ENCODE assay signal across 22 cellular contexts in the genomic region with DNA sequence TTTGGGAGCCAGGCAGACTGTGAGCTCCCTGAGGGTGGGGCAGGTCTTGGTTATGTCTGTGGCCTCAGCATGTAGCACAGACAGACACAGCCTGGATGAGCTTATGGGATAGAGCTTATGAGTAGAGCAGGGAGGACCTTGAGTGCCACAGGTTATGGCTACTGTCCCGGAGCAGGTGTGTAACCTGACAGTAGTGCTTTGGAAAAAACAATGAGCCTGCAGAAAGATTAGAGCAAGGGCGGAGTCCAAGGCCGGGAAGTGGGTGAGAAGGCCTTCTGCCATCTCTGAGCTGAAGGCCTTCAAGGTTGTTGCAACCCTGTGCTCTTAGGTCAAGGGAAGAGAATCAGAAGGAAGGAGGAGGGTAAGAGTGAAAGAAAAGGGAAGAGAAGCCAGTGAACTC. TPM values are rescaled to one million over a fixed set of nuclear protein-coding genes. Genes with fewer than 3 reads are reported as not detected.
DNase-seq lines count a peak whose midpoint lies in the region; ATAC-seq, FAIRE-seq and TF ChIP-seq lines count a peak whose summit lies in the region.
"Had no signal": no experiment of that assay in that cellular context is flagged by ENCODE, and none has a peak within 500 bp of the region (broad histone marks: within the 10 kb centered on the region; RNA-seq: fewer than 3 reads in every experiment).

No MANE protein-coding gene starts in this region.

- ATAC-seq in natural killer cell (no peak), naive B cell (ENCODE audit: low read depth in 2 of 2) (no peak)
- ATAC-seq in natural killer cell treated with Interleukin-12 subunit alpha and Interleukin-12 subunit beta and Interleukin-15 and Interleukin-18, amount 100 ng/mL, for 72 hours = no peak
- ATAC-seq: right lobe of liver; SK-N-SH treated with all-trans-retinoic acid at 6 μM for 48 hours; stimulated activated naive CD8-positive, alpha-beta T cell treated with anti-CD3 and anti-CD28 coated beads, Interleukin-15, amount 100 ng/mL, for 72 hours had no signal

- peaks cover 15% of the 10 kb centered on the region for H3K4me1 ChIP-seq in astrocyte (ENCODE audit: insufficient read depth, low read length)
- peaks cover 18% of the 10 kb centered on the region for H3K4me1 ChIP-seq in suprapubic skin
- H3K4me1 ChIP-seq: HAP-1, right lobe of liver had no signal

- H3K27ac Mint-ChIP-seq in natural killer cell (peak overlapping the region; percentile 40 to 59), astrocyte (ENCODE audit: unreplicated experiment) (peak overlapping the region; percentile 48), naive B cell (peak overlapping the region in 5 of 6 donors; percentile 51 to 91 (median 89))
- no peak overlapping the region for H3K27ac Mint-ChIP-seq in natural killer cell treated with Interleukin-12 subunit alpha and Interleukin-12 subunit beta and Interleukin-15 and Interleukin-18, amount 100 ng/mL, for 72 hours

- H3K4me1 Mint-ChIP-seq in natural killer cell = peaks cover 0 to 10% of the 10 kb centered on the region in 2 donors
- H3K4me1 Mint-ChIP-seq in natural killer cell treated with Interleukin-12 subunit alpha and Interleukin-12 subunit beta and Interleukin-15 and Interleukin-18, amount 100 ng/mL, for 72 hours (ENCODE audit: low read depth in 2 of 2) = peaks cover 0 to 4% of the 10 kb centered on the region in 2 donors
- peaks cover 20% of the 10 kb centered on the region for H3K4me1 Mint-ChIP-seq in astrocyte (ENCODE audit: low read depth, unreplicated experiment)
- peaks cover 26 to 53% (median 48%) of the 10 kb centered on the region in 3 donors for H3K4me1 Mint-ChIP-seq in naive B cell

- TF ChIP-seq EP300 in suprapubic skin (IDR thresholded peaks at IDR 0.05) = no peak

- FAIRE-seq in astrocyte (lab: Jason Lieb, UNC) = no peak
- FAIRE-seq: urothelium cell line had no signal

- H3K27me3 Mint-ChIP-seq in natural killer cell (ENCODE audit: low read depth in 2 of 2) = no peaks in the 10 kb centered on the region
- H3K27me3 Mint-ChIP-seq in natural killer cell treated with Interleukin-12 subunit alpha and Interleukin-12 subunit beta and Interleukin-15 and Interleukin-18, amount 100 ng/mL, for 72 hours = no peaks in the 10 kb centered on the region
- no peaks in the 10 kb centered on the region for H3K27me3 Mint-ChIP-seq in astrocyte (ENCODE audit: low read depth, unreplicated experiment)
- no peaks in the 10 kb centered on the region for H3K27me3 Mint-ChIP-seq in naive B cell
- H3K27me3 Mint-ChIP-seq: stimulated activated naive CD8-positive, alpha-beta T cell treated with anti-CD3 and anti-CD28 coated beads, Interleukin-15, amount 100 ng/mL, for 72 hours had no signal

- TF ChIP-seq CTCF in natural killer cell (IDR thresholded peaks at IDR 0.05) (no peak), astrocyte (IDR thresholded peaks at IDR 0.05; ENCODE audit: insufficient read depth, low read depth, low read length) (no peak), suprapubic skin (IDR thresholded peaks at IDR 0.05) (no peak)

- H3K79me2 ChIP-seq in astrocyte (ENCODE audit: insufficient read depth, low read length) = peaks cover 27% of the 10 kb centered on the region

- H3K9ac ChIP-seq in astrocyte (ENCODE audit: low read length) = no peak overlapping the region

- peaks cover 9% of the 10 kb centered on the region for H4K20me1 ChIP-seq in astrocyte (ENCODE audit: insufficient read depth, low read length)

- H3K9me3 Mint-ChIP-seq in natural killer cell = no peaks in the 10 kb centered on the region
- no peaks in the 10 kb centered on the region for H3K9me3 Mint-ChIP-seq in natural killer cell treated with Interleukin-12 subunit alpha and Interleukin-12 subunit beta and Interleukin-15 and Interleukin-18, amount 100 ng/mL, for 72 hours
- no peaks in the 10 kb centered on the region for H3K9me3 Mint-ChIP-seq in astrocyte (ENCODE audit: unreplicated experiment)
- H3K9me3 Mint-ChIP-seq in naive B cell = no peaks in the 10 kb centered on the region
- H3K9me3 Mint-ChIP-seq: stimulated activated naive CD8-positive, alpha-beta T cell treated with anti-CD3 and anti-CD28 coated beads, Interleukin-15, amount 100 ng/mL, for 72 hours had no signal

- no peaks in the 10 kb centered on the region for H3K36me3 Mint-ChIP-seq in natural killer cell
- H3K36me3 Mint-ChIP-seq in natural killer cell treated with Interleukin-12 subunit alpha and Interleukin-12 subunit beta and Interleukin-15 and Interleukin-18, amount 100 ng/mL, for 72 hours = no peaks in the 10 kb centered on the region
- peaks cover 36% of the 10 kb centered on the region for H3K36me3 Mint-ChIP-seq in astrocyte (ENCODE audit: low read depth, unreplicated experiment)
- H3K36me3 Mint-ChIP-seq in naive B cell = peaks cover 9 to 16% of the 10 kb centered on the region in 2 donors

- DNase-seq in natural killer cell (no peak), astrocyte (ENCODE audit: low read depth) (no peak), naive B cell (no peak), suprapubic skin (ENCODE audit: low spot score in 2 of 2) (no peak), NCI-H2081 (lab: John Stamatoyannopoulos, UW) (no peak), NCI-H2081 treated with DMSO at 0.1 percent for 48 hours (lab: John Stamatoyannopoulos, UW) (no peak)
- DNase-seq in natural killer cell treated with Interleukin-12 subunit alpha and Interleukin-12 subunit beta and Interleukin-15 and Interleukin-18, amount 100 ng/mL, for 72 hours (ENCODE audit: low spot score) = no peak
- DNase-seq: activated gamma-delta T cell; Calu3; hypothalamus; IMR-90; midbrain; MM.1S; NCI-H187; NK-92 treated with Interleukin-12 subunit alpha and Interleukin-12 subunit beta, amount 100 ng/mL, for 24 hours; occipital lobe; stimulated activated naive CD8-positive, alpha-beta T cell treated with anti-CD3 and anti-CD28 coated beads, Interleukin-15, amount 100 ng/mL, for 72 hours had no signal

- H3K4me3 ChIP-seq in astrocyte (ENCODE audit: insufficient read depth, low read depth, low read length) (no peak overlapping the region), suprapubic skin (no peak overlapping the region)
- H3K4me3 ChIP-seq: ascending aorta, HAP-1, right lobe of liver had no signal

- H3K4me3 Mint-ChIP-seq in natural killer cell = no peak overlapping the region
- H3K4me3 Mint-ChIP-seq in natural killer cell treated with Interleukin-12 subunit alpha and Interleukin-12 subunit beta and Interleukin-15 and Interleukin-18, amount 100 ng/mL, for 72 hours = no peak overlapping the region
- no peak overlapping the region for H3K4me3 Mint-ChIP-seq in astrocyte (ENCODE audit: unreplicated experiment)
- H3K4me3 Mint-ChIP-seq in naive B cell = no peak overlapping the region
- H3K4me3 Mint-ChIP-seq: stimulated activated naive CD8-positive, alpha-beta T cell treated with anti-CD3 and anti-CD28 coated beads, Interleukin-15, amount 100 ng/mL, for 72 hours had no signal

- no peaks in the 10 kb centered on the region for H3K27me3 ChIP-seq in astrocyte (ENCODE audit: insufficient read depth, low read length)
- no peaks in the 10 kb centered on the region for H3K27me3 ChIP-seq in suprapubic skin
- H3K27me3 ChIP-seq: ascending aorta, right lobe of liver had no signal

- 84% methylated on average over 3 of the region's 3 CpGs for WGBS in suprapubic skin

- H3K9me3 ChIP-seq in astrocyte (ENCODE audit: insufficient read depth, low read depth, low read length) = no peaks in the 10 kb centered on the region
- no peaks in the 10 kb centered on the region for H3K9me3 ChIP-seq in suprapubic skin
- H3K9me3 ChIP-seq: ascending aorta, HAP-1, right lobe of liver had no signal

- H2AFZ ChIP-seq in astrocyte (ENCODE audit: low read depth, low read length) = no peak overlapping the region

- no peak overlapping the region for H3K4me2 ChIP-seq in astrocyte (ENCODE audit: low read length)

- peaks cover 7% of the 10 kb centered on the region for H3K36me3 ChIP-seq in astrocyte (ENCODE audit: insufficient read depth, low read length)
- peaks cover 60% of the 10 kb centered on the region for H3K36me3 ChIP-seq in suprapubic skin
- H3K36me3 ChIP-seq: HAP-1 had no signal

- intact Hi-C loops in natural killer cell (cut with micrococcal nuclease) = no loop called here

- H3K27ac ChIP-seq in astrocyte (ENCODE audit: low read depth, low read length) = no peak overlapping the region
- no peak overlapping the region for H3K27ac ChIP-seq in suprapubic skin
- H3K27ac ChIP-seq: right lobe of liver had no signal

- TF ChIP-seq POLR2A in suprapubic skin (IDR thresholded peaks at IDR 0.05) = no peak

RNA-seq across cellular contexts. Expression of a gene that starts 4.0 kb away (rescaled TPM):
- total RNA-seq in natural killer cell (10 to 100 TPM in 1 of 3 donors, 1 to 10 TPM in 2; 8.2 to 18.0 (median 8.3) TPM), astrocyte (3,676 and 4,004 TPM in 2 replicates), suprapubic skin (100 to 1,000 TPM; 190 to 216 (median 199) TPM)
- total RNA-seq in natural killer cell treated with Interleukin-12 subunit alpha and Interleukin-12 subunit beta and Interleukin-15 and Interleukin-18, amount 100 ng/mL, for 72 hours = 1 to 10 TPM; 4.8 to 7.4 TPM
- polyA plus RNA-seq in naive B cell (ENCODE audit: low read depth in 6 of 6) = 10 to 100 TPM in 2 of 6 donors, 1 to 10 TPM in 3, not detected in 1; 5.2 to 11.5 (median 6.8) TPM

RNA-seq across cellular contexts. Expression of a gene that starts 16.7 kb away (rescaled TPM):
- 100 to 1,000 TPM in 1 of 3 donors, 10 to 100 TPM in 2; 80.0 to 111 (median 82.0) TPM for total RNA-seq in natural killer cell
- 10 to 100 TPM; 23.1 to 30.3 TPM for total RNA-seq in natural killer cell treated with Interleukin-12 subunit alpha and Interleukin-12 subunit beta and Interleukin-15 and Interleukin-18, amount 100 ng/mL, for 72 hours
- 54.8 and 55.8 TPM in 2 replicates for total RNA-seq in astrocyte
- polyA plus RNA-seq in naive B cell (ENCODE audit: low read depth in 6 of 6) = 100 to 1,000 TPM in 1 of 6 donors, 10 to 100 TPM in 5; 19.2 to 126 (median 80.7) TPM
- 100 to 1,000 TPM in 1 of 4 donors, 10 to 100 TPM in 3; 42.6 to 130 (median 74.7) TPM for total RNA-seq in suprapubic skin

RNA-seq across cellular contexts. Expression of a gene that starts 36.7 kb away (rescaled TPM):
- total RNA-seq in natural killer cell (100 to 1,000 TPM; 397 to 471 (median 441) TPM), astrocyte (43.6 and 53.3 TPM in 2 replicates), suprapubic skin (100 to 1,000 TPM in 1 of 4 donors, 10 to 100 TPM in 3; 56.7 to 113 (median 73.3) TPM)
- 100 to 1,000 TPM; 140 to 206 TPM for total RNA-seq in natural killer cell treated with Interleukin-12 subunit alpha and Interleukin-12 subunit beta and Interleukin-15 and Interleukin-18, amount 100 ng/mL, for 72 hours
- 10 to 100 TPM; 27.8 to 61.9 (median 32.2) TPM for polyA plus RNA-seq in naive B cell (ENCODE audit: low read depth in 6 of 6)

RNA-seq across cellular contexts. Expression of a gene that starts 37.3 kb away (rescaled TPM):
- total RNA-seq in natural killer cell (10 to 100 TPM; 13.7 to 20.7 (median 17.3) TPM), astrocyte (20.7 and 23.6 TPM in 2 replicates), suprapubic skin (10 to 100 TPM in 3 of 4 donors, 1 to 10 TPM in 1; 6.7 to 22.9 (median 12.2) TPM)
- 10 to 100 TPM; 18.9 to 21.6 TPM for total RNA-seq in natural killer cell treated with Interleukin-12 subunit alpha and Interleukin-12 subunit beta and Interleukin-15 and Interleukin-18, amount 100 ng/mL, for 72 hours
- polyA plus RNA-seq in naive B cell (ENCODE audit: low read depth in 6 of 6) = 10 to 100 TPM in 4 of 6 donors, 1 to 10 TPM in 2; 1.4 to 15.5 (median 13.4) TPM

RNA-seq across cellular contexts. Expression of a gene that starts 51.1 kb away (rescaled TPM):
- 10 to 100 TPM; 46.1 to 71.0 (median 58.8) TPM for total RNA-seq in natural killer cell
- 10 to 100 TPM; 60.6 to 76.7 TPM for total RNA-seq in natural killer cell treated with Interleukin-12 subunit alpha and Interleukin-12 subunit beta and Interleukin-15 and Interleukin-18, amount 100 ng/mL, for 72 hours
- 139 and 142 TPM in 2 replicates for total RNA-seq in astrocyte
- 10 to 100 TPM; 18.0 to 23.3 (median 20.9) TPM for polyA plus RNA-seq in naive B cell (ENCODE audit: low read depth in 6 of 6)
- 10 to 100 TPM; 58.0 to 67.5 (median 63.3) TPM for total RNA-seq in suprapubic skin

Comparison
In these comparisons a context has a peak if more than half of its experiments do, and no peak if none do; other contexts are left out.
1. H3K27ac Mint-ChIP-seq: peak in natural killer cell (2 of 2), astrocyte (single experiment) and naive B cell (5 of 6); none in natural killer cell treated with Interleukin-12 subunit alpha and Interleukin-12 subunit beta and Interleukin-15 and Interleukin-18, amount 100 ng/mL, for 72 hours (0 of 2).
2. RNA of a gene that starts 4.0 kb away (total RNA-seq): 3,676 to 4,004 TPM in astrocyte; 190 to 216 TPM in suprapubic skin, 8.2 to 18.0 TPM in natural killer cell and 4.8 to 7.4 TPM in natural killer cell treated with Interleukin-12 subunit alpha and Interleukin-12 subunit beta and Interleukin-15 and Interleukin-18, amount 100 ng/mL, for 72 hours; every median in the first group is over 10 times any median in the second.